Comparison of ENCODE assay signal across 24 cellular contexts in genomic region chr6:35388772-35389352, GRCh38. TPM values are rescaled to one million over a fixed set of nuclear protein-coding genes. Genes with fewer than 3 reads are reported as not detected.
DNase-seq lines count a peak whose midpoint lies in the region; ATAC-seq, FAIRE-seq and TF ChIP-seq lines count a peak whose summit lies in the region.
"Had no signal": no experiment of that assay in that cellular context is flagged by ENCODE, and none has a peak within 500 bp of the region (broad histone marks: within the 10 kb centered on the region; RNA-seq: fewer than 3 reads in every experiment).

No MANE protein-coding gene starts in this region.

- no peak for TF ChIP-seq CTCF in K562 (IDR thresholded peaks at IDR 0.05 in 2 of 3, conservative IDR thresholded peaks at IDR 0.05 in 1 of 3; ENCODE audit: insufficient read depth in 2 of 3, low read depth in 1 of 3, low read length in 3 of 3)
- TF ChIP-seq CTCF in MCF 10A (IDR thresholded peaks at IDR 0.05; ENCODE audit: unreplicated experiment) = no peak

- POLR2A ChIA-PET in K562 (lab: Yijun Ruan, JAX) (no interaction called here), MCF 10A (lab: Yijun Ruan, JAX) (interaction anchor here (1.4 kb wide), 1 partner anchor 12 kb away, joined by 4 read pairs; no protein-coding TSS in a partner anchor)

- no peaks in the 10 kb centered on the region for H3K36me3 Mint-ChIP-seq in MCF 10A (ENCODE audit: insufficient read depth, unreplicated experiment)
- H3K36me3 Mint-ChIP-seq in stimulated activated memory B cell treated with anti-CD40 and anti-IgM and Interleukin-4, amounts not matched to agents 10 μg/mL and 1 μg/mL and 100 μg/mL, for 72 hours = peaks cover 8% of the 10 kb centered on the region

- DNase-seq in ELR (ENCODE audit: low read depth) (peak; percentile 41), MG63 (peak; percentile 25), K562 (ENCODE audit: extremely low read depth in 1 of 4, low spot score in 3 of 4) (no peak), posterior vena cava (ENCODE audit: low spot score) (peak; percentile 55), MCF 10A (ENCODE audit: unreplicated experiment) (no peak), COLO668 (lab: John Stamatoyannopoulos, UW; ENCODE audit: unreplicated experiment) (no peak)
- DNase-seq: activated CD8-positive, alpha-beta memory T cell treated with anti-CD3 and anti-CD28 coated beads for 24 hours; adrenal gland; Calu3; DND-41; effector CD4-positive, alpha-beta T cell; left lung; mesenchymal stem cell; NCI-H1105 treated with DMSO at 0.1 percent for 48 hours; NCI-H1930; NCI-H526 treated with DMSO at 0.1 percent for 48 hours; stimulated activated CD8-positive, alpha-beta memory T cell treated with anti-CD3 and anti-CD28 coated beads, Interleukin-4, amount 100 ng/mL, for 48 hours had no signal

- no peak overlapping the region for H3K4me2 ChIP-seq in K562 (ENCODE audit: insufficient read depth, low read length)

- H3K27ac Mint-ChIP-seq in MCF 10A (ENCODE audit: low read depth, unreplicated experiment) = no peak overlapping the region
- no peak overlapping the region for H3K27ac Mint-ChIP-seq in stimulated activated memory B cell treated with anti-CD40 and anti-IgM and Interleukin-4, amounts not matched to agents 10 μg/mL and 1 μg/mL and 100 μg/mL, for 72 hours

- BruUV-seq in K562 (replicated peaks; lab: Mats Ljungman, UMichigan) (no TSS peak), MCF 10A (replicated peaks; lab: Mats Ljungman, UMichigan) (no TSS peak)

- H2AFZ ChIP-seq in K562 (ENCODE audit: low read depth, low read length) = no peak overlapping the region

- in situ Hi-C loops in K562 (cut with MboI) = no loop called here

- no peak for TF ChIP-seq RAD21 in K562 (CRISPR knock-in tag; conservative IDR thresholded peaks at IDR 0.05 in 1 of 2, IDR thresholded peaks at IDR 0.05 in 1 of 2)

- no peak overlapping the region for H3K27ac ChIP-seq in K562 (ENCODE audit: extremely low read depth, low read depth, low read length)
- H3K27ac ChIP-seq: adrenal gland, BLaER1, left lung, neutrophil had no signal

- H3K4me3 Mint-ChIP-seq in MCF 10A (ENCODE audit: unreplicated experiment) = no peak overlapping the region
- H3K4me3 Mint-ChIP-seq in stimulated activated memory B cell treated with anti-CD40 and anti-IgM and Interleukin-4, amounts not matched to agents 10 μg/mL and 1 μg/mL and 100 μg/mL, for 72 hours = no peak overlapping the region
- H3K4me3 Mint-ChIP-seq: brain, type B pancreatic cell had no signal

- 78% methylated on average over 5 of the region's 5 CpGs for WGBS in K562 (ENCODE audit: insufficient coverage, low coverage, missing lambda C conversion rate)

- peaks cover 24% of the 10 kb centered on the region for H3K4me1 Mint-ChIP-seq in MCF 10A (ENCODE audit: insufficient read depth, unreplicated experiment)
- H3K4me1 Mint-ChIP-seq in stimulated activated memory B cell treated with anti-CD40 and anti-IgM and Interleukin-4, amounts not matched to agents 10 μg/mL and 1 μg/mL and 100 μg/mL, for 72 hours = peaks cover 34% of the 10 kb centered on the region

- intact Hi-C loops in K562 (cut with micrococcal nuclease) (no loop called here), posterior vena cava (cut with DNase I) (no loop called here), MCF 10A (cut with micrococcal nuclease) (no loop called here)

- H3K9me3 Mint-ChIP-seq in MCF 10A (ENCODE audit: unreplicated experiment) = no peaks in the 10 kb centered on the region
- H3K9me3 Mint-ChIP-seq in stimulated activated memory B cell treated with anti-CD40 and anti-IgM and Interleukin-4, amounts not matched to agents 10 μg/mL and 1 μg/mL and 100 μg/mL, for 72 hours = no peaks in the 10 kb centered on the region
- H3K9me3 Mint-ChIP-seq: IgD-negative memory B cell, type B pancreatic cell had no signal

- peaks cover 14% of the 10 kb centered on the region; the same call in 1 of the 2 replicates for H4K20me1 ChIP-seq in K562 (replicated peaks; ENCODE audit: control insufficient read depth, insufficient read depth, low read length)

- CTCF ChIA-PET in K562 (lab: Yijun Ruan, JAX; ENCODE audit: low intra/inter-chr PET ratio) (no interaction called here), MCF 10A (lab: Yijun Ruan, JAX) (no interaction called here)

- H3K9me3 ChIP-seq in MG63 (no peaks in the 10 kb centered on the region), K562 (replicated peaks; ENCODE audit: control insufficient read depth, insufficient read depth, low read depth, low read length) (no peaks in the 10 kb centered on the region)
- H3K9me3 ChIP-seq: adrenal gland, BLaER1, left lung, neutrophil had no signal

- H3K79me2 ChIP-seq in K562 (ENCODE audit: control insufficient read depth, insufficient read depth, low read length) = no peaks in the 10 kb centered on the region

- FAIRE-seq in K562 (lab: Jason Lieb, UNC) = no peak
- FAIRE-seq: GM18507 had no signal

- H3K36me3 ChIP-seq in MG63 = peaks cover 31% of the 10 kb centered on the region
- H3K36me3 ChIP-seq in K562 (ENCODE audit: control insufficient read depth, insufficient read depth, low read length) = no peaks in the 10 kb centered on the region
- H3K36me3 ChIP-seq: adrenal gland, BLaER1, left lung, neutrophil had no signal

- H3K4me1 ChIP-seq in K562 (replicated peaks in 1 of 2; ENCODE audit: control insufficient read depth in 2 of 2, insufficient read depth in 2 of 2, low read length in 2 of 2) = peaks cover 22 to 25% of the 10 kb centered on the region in 2 experiments

- no peak for TF ChIP-seq EP300 in K562 (IDR thresholded peaks at IDR 0.05; ENCODE audit: low read length)

- peaks cover 5% of the 10 kb centered on the region for H3K9me1 ChIP-seq in K562 (ENCODE audit: control insufficient read depth, insufficient read depth, low read length)

- H3K9ac ChIP-seq in K562 (ENCODE audit: insufficient read depth in 1 of 2, low read depth in 2 of 2, low read length in 2 of 2) = no peak overlapping the region
- H3K9ac ChIP-seq: BLaER1 had no signal

- H3K27me3 Mint-ChIP-seq in MCF 10A (ENCODE audit: insufficient read depth, unreplicated experiment) = no peaks in the 10 kb centered on the region
- no peaks in the 10 kb centered on the region for H3K27me3 Mint-ChIP-seq in stimulated activated memory B cell treated with anti-CD40 and anti-IgM and Interleukin-4, amounts not matched to agents 10 μg/mL and 1 μg/mL and 100 μg/mL, for 72 hours
- H3K27me3 Mint-ChIP-seq: IgD-negative memory B cell, type B pancreatic cell had no signal

- H3K27me3 ChIP-seq in MG63 (no peaks in the 10 kb centered on the region), K562 (ENCODE audit: control insufficient read depth in 2 of 2, insufficient read depth in 2 of 2, low read length in 2 of 2) (no peaks in the 10 kb centered on the region)
- H3K27me3 ChIP-seq: adrenal gland, BLaER1, left lung had no signal

- H3K4me3 ChIP-seq in MG63 = no peak overlapping the region
- H3K4me3 ChIP-seq in K562 = no peak overlapping the region
- H3K4me3 ChIP-seq: adrenal gland, BLaER1, left lung had no signal

- no peak for TF ChIP-seq POLR2A in K562 (conservative IDR thresholded peaks at IDR 0.05)

- no peak for ATAC-seq in K562
- no peak for ATAC-seq in stimulated activated memory B cell treated with anti-CD40 and anti-IgM and Interleukin-4, amounts not matched to agents 10 μg/mL and 1 μg/mL and 100 μg/mL, for 72 hours
- ATAC-seq: left lung had no signal

TF ChIP-seq in K562, 482 proteins besides CTCF, POLR2A, EP300 and RAD21 (continues in another document):
- no peak for TF ChIP-seq ZNF507 (tag; conservative IDR thresholded peaks at IDR 0.05)
- peak; percentile 95 for TF ChIP-seq ZNF121 (CRISPR knock-in tag; conservative IDR thresholded peaks at IDR 0.05)
- no peak for TF ChIP-seq ZNF274 (IDR thresholded peaks at IDR 0.05; ENCODE audit: borderline replicate concordance, low read depth, low read length)
- TF ChIP-seq JUND (IDR thresholded peaks at IDR 0.05; ENCODE audit: borderline replicate concordance, low read depth, low read length) = 0 out of 2 replicates have a peak, but pooled peaks have one; percentile 8
- TF ChIP-seq JUND (tag; IDR thresholded peaks at IDR 0.05; ENCODE audit: borderline replicate concordance, low read depth, low read length) = no peak
- TF ChIP-seq NEUROD1 (IDR thresholded peaks at IDR 0.05; ENCODE audit: borderline replicate concordance, low read depth, low read length, partially characterized antibody) = no peak
- TF ChIP-seq ZNF384 (IDR thresholded peaks at IDR 0.05; ENCODE audit: low read depth, low read length) = no peak

RNA-seq across cellular contexts. Expression of gene PPARD, which starts 46.5 kb away (rescaled TPM):
- 5.9 and 15.7 TPM in 2 replicates for total RNA-seq in MG63 (2014; rRNA removed; shearing (Covaris generic); ENCODE audit: low replicate concordance)
- 15.0 and 29.8 TPM in 2 replicates for total RNA-seq in K562 (2011; cell fraction: chromatin; rRNA removed; ENCODE audit: low replicate concordance)
- total RNA-seq in K562 (2011; cell fraction: nucleolus; rRNA removed) = 15.7 and 18.3 TPM in 2 replicates
- total RNA-seq in K562 (2011; cell fraction: nucleoplasm; rRNA removed) = 17.1 and 18.0 TPM in 2 replicates
- 3.8 and 5.1 TPM in 2 replicates for total RNA-seq in K562 (2014; rRNA removed)
- total RNA-seq in K562 (2014; rRNA removed; fragmentation: Illumina TruSeq; extraction: Trizol) = 1.7 and 2.0 TPM in 2 replicates
- 3.1 and 3.3 TPM in 2 replicates for total RNA-seq in K562 (2015; rRNA removed; fragmentation: Illumina TruSeq; extraction: Trizol)
- total RNA-seq in K562 (2021) = 11.4 and 13.2 TPM in 2 replicates
- 8.1 and 18.2 TPM in 2 replicates for polyA plus RNA-seq in K562 (2011; rRNA removed)
- 16.0 and 18.8 TPM in 2 replicates for polyA plus RNA-seq in K562 (2011; cell fraction: cytosol; rRNA removed)
- polyA plus RNA-seq in K562 (2011; cell fraction: nucleus; rRNA removed) = 26.6 and 29.0 TPM in 2 replicates
- 10.8 and 20.2 TPM in 2 replicates for polyA plus RNA-seq in K562 (2012)
- polyA plus RNA-seq in K562 (2014; fragmentation: Illumina TruSeq; extraction: Trizol) = 9.2 and 11.4 TPM in 2 replicates
- polyA plus RNA-seq in K562 (2014; fragmentation: Nextera tagmentation; extraction: Ambion mirVana) = under 1 TPM; 0.14 to 0.18 TPM
- polyA plus RNA-seq in K562 (2014; rRNA removed) = 9.5 and 9.7 TPM in 2 replicates
- polyA minus RNA-seq in K562 (2011; rRNA and poly(A)+ RNA removed) = 7.2 TPM in 2 replicates
- polyA minus RNA-seq in K562 (2011; cell fraction: cytosol; rRNA and poly(A)+ RNA removed) = 6.5 and 10.1 TPM in 2 replicates
- polyA minus RNA-seq in K562 (2011; cell fraction: nucleus; rRNA and poly(A)+ RNA removed) = 5.0 and 6.9 TPM in 2 replicates
- 10 to 100 TPM; 16.3 to 19.8 TPM for total RNA-seq in posterior vena cava
- total RNA-seq in MCF 10A (2022) = 13.8 and 16.8 TPM in 2 replicates

Comparison
In these comparisons a context has a peak if more than half of its experiments do, and no peak if none do; other contexts are left out.
1. DNase-seq: peak in ELR (single experiment), MG63 (single experiment) and posterior vena cava (single experiment); none in K562 (0 of 4), MCF 10A (single experiment) and COLO668 (single experiment).